In genomic region chr9:74953235-74953741, GRCh38 we compare ENCODE assay signal across 8 cellular contexts. TPM values are rescaled to one million over a fixed set of nuclear protein-coding genes. Genes with fewer than 3 reads are reported as not detected.
DNase-seq lines count a peak whose midpoint lies in the region; ATAC-seq, FAIRE-seq and TF ChIP-seq lines count a peak whose summit lies in the region.

No MANE protein-coding gene starts in this region.

- peak overlapping the region; percentile 77 to 89 (median 89) for H3K4me3 ChIP-seq in keratinocyte (ENCODE audit: control insufficient read depth in 2 of 3, extremely low read depth in 1 of 3, insufficient read depth in 2 of 3, low read depth in 1 of 3, low read length in 3 of 3)

- H3K36me3 ChIP-seq in keratinocyte (ENCODE audit: control insufficient read depth in 2 of 2, extremely low read depth in 1 of 2, insufficient read depth in 2 of 2, low read length in 2 of 2), result no peaks in the 10 kb centered on the region

- no peaks in the 10 kb centered on the region for H3K27me3 Mint-ChIP-seq in activated naive CD8-positive, alpha-beta T cell treated with anti-CD3 and anti-CD28 coated beads for 36 hours

- peak overlapping the region; percentile 88 for H3K4me3 Mint-ChIP-seq in activated naive CD8-positive, alpha-beta T cell treated with anti-CD3 and anti-CD28 coated beads for 36 hours

- no peaks in the 10 kb centered on the region for H3K27me3 ChIP-seq in keratinocyte (ENCODE audit: control insufficient read depth, extremely low read depth, insufficient read depth, low read length)

- H3K27ac ChIP-seq in keratinocyte (ENCODE audit: control insufficient read depth, insufficient read depth, low read length), result peak overlapping the region; percentile 78

- ATAC-seq in GM18508 (IDR thresholded peaks at IDR 0.05; ENCODE audit: insufficient read depth, unreplicated experiment) (peak; percentile 3), HG03175 (IDR thresholded peaks at IDR 0.05; ENCODE audit: unreplicated experiment) (peak; percentile 1), GM18858 (IDR thresholded peaks at IDR 0.05; ENCODE audit: unreplicated experiment) (no peak), GM21367 (IDR thresholded peaks at IDR 0.05; ENCODE audit: unreplicated experiment) (no peak)

- H3K9ac ChIP-seq in keratinocyte (ENCODE audit: control insufficient read depth, extremely low read depth, insufficient read depth, low read length), result peak overlapping the region; percentile 91

- H3K36me3 Mint-ChIP-seq in activated naive CD8-positive, alpha-beta T cell treated with anti-CD3 and anti-CD28 coated beads for 36 hours, result peaks cover 17% of the 10 kb centered on the region

- peaks cover 6% of the 10 kb centered on the region for H3K79me2 ChIP-seq in keratinocyte (ENCODE audit: control insufficient read depth, insufficient read depth, low read length)

- peak overlapping the region; percentile 79 for H3K4me2 ChIP-seq in keratinocyte (ENCODE audit: control insufficient read depth, extremely low read depth, insufficient read depth, low read depth, low read length)

- H4K20me1 ChIP-seq in keratinocyte (ENCODE audit: control insufficient read depth, extremely low read depth, insufficient read depth, low read length), result no peaks in the 10 kb centered on the region

- DNase-seq in activated naive CD8-positive, alpha-beta T cell treated with anti-CD3 and anti-CD28 coated beads for 36 hours, result no peak
- no peak for DNase-seq in keratinocyte (ENCODE audit: low read depth, low spot score)
- DNase-seq in superior temporal gyrus (ENCODE audit: extremely low spot score), result peak; percentile 40
- no peak for DNase-seq in stimulated activated CD4-positive, alpha-beta T cell treated with anti-CD3 and anti-CD28 coated beads, Interleukin-12 subunit alpha, Interleukin-12 subunit beta, amount 100 ng/mL, for 4 hours

- no peak for TF ChIP-seq CTCF in keratinocyte (optimal IDR thresholded peaks at IDR 0.05 in 1 of 3, IDR thresholded peaks at IDR 0.05 in 1 of 3, conservative IDR thresholded peaks at IDR 0.05 in 1 of 3; ENCODE audit: extremely low read depth in 1 of 3, insufficient read depth in 2 of 3, low read length in 3 of 3)

- H3K4me1 ChIP-seq in keratinocyte (ENCODE audit: control insufficient read depth, extremely low read depth, insufficient read depth, low read length), result peaks cover 8% of the 10 kb centered on the region

- H3K4me1 Mint-ChIP-seq in activated naive CD8-positive, alpha-beta T cell treated with anti-CD3 and anti-CD28 coated beads for 36 hours, result peaks cover 28% of the 10 kb centered on the region

- no peak for FAIRE-seq in keratinocyte (lab: Jason Lieb, UNC)

- H3K9me3 ChIP-seq in keratinocyte (ENCODE audit: control insufficient read depth, low read depth, low read length), result no peaks in the 10 kb centered on the region

- dilution Hi-C loops in keratinocyte (cut with MboI; ENCODE audit: extremely low pct_ligation_motif_present, low sequenced_read_pairs), result no loop called here

- H3K27ac Mint-ChIP-seq in activated naive CD8-positive, alpha-beta T cell treated with anti-CD3 and anti-CD28 coated beads for 36 hours, result peak overlapping the region; percentile 88

- H3K9me1 ChIP-seq in keratinocyte (ENCODE audit: control insufficient read depth, extremely low read depth, insufficient read depth, low read length), result no peaks in the 10 kb centered on the region

- peak overlapping the region; percentile 91 for H2AFZ ChIP-seq in keratinocyte (ENCODE audit: control insufficient read depth, low read length)

- H3K9me3 Mint-ChIP-seq in activated naive CD8-positive, alpha-beta T cell treated with anti-CD3 and anti-CD28 coated beads for 36 hours, result no peaks in the 10 kb centered on the region

RNA-seq across cellular contexts. Expression of gene C9orf40, which starts 0.6 kb away (rescaled TPM):
- 10 to 100 TPM; 18.9 to 21.6 TPM for total RNA-seq in activated naive CD8-positive, alpha-beta T cell treated with anti-CD3 and anti-CD28 coated beads for 36 hours
- polyA plus RNA-seq in keratinocyte, result 2.6 to 5.1 TPM (median 3.5 TPM) in 3 replicates
- 6.7 TPM for polyA plus RNA-seq in keratinocyte (2011; ENCODE audit: low read depth)
- 4.4 and 4.6 TPM in 2 replicates for polyA plus RNA-seq in keratinocyte (2011; cell fraction: cytosol; rRNA removed)
- polyA plus RNA-seq in keratinocyte (2011; cell fraction: nucleus; rRNA removed), result 3.8 and 4.8 TPM in 2 replicates
- 5.1 and 5.2 TPM in 2 replicates for polyA plus RNA-seq in keratinocyte (2012; ENCODE audit: low replicate concordance)
- 0.20 to 0.80 TPM (median 0.33 TPM) in 3 replicates for polyA minus RNA-seq in keratinocyte
- 6.5 TPM for polyA minus RNA-seq in keratinocyte (2011; cell fraction: cytosol; rRNA and poly(A)+ RNA removed)
- 1.8 and 2.6 TPM in 2 replicates for polyA minus RNA-seq in keratinocyte (2011; cell fraction: nucleus; rRNA and poly(A)+ RNA removed)

Comparison
In these comparisons a context has a peak if more than half of its experiments do, and no peak if none do; other contexts are left out.
1. ATAC-seq: peak in GM18508 (single experiment) and HG03175 (single experiment); none in GM18858 (single experiment) and GM21367 (single experiment).